In genomic region chr22:27627444-27627833, GRCh38 we compare ENCODE assay signal across 13 cellular contexts.
DNase-seq lines count a peak whose midpoint lies in the region; ATAC-seq, FAIRE-seq and TF ChIP-seq lines count a peak whose summit lies in the region.
"Had no signal": no experiment of that assay in that cellular context is flagged by ENCODE, and none has a peak within 500 bp of the region (broad histone marks: within the 10 kb centered on the region; RNA-seq: fewer than 3 reads in every experiment).

No MANE protein-coding gene starts in this region.

- no peaks in the 10 kb centered on the region for H3K9me2 ChIP-seq in Loucy (replicated peaks; ENCODE audit: low read depth, low read length)

- H3K79me2 ChIP-seq in Loucy (ENCODE audit: insufficient read depth, low read length) (no peaks in the 10 kb centered on the region), keratinocyte (ENCODE audit: control insufficient read depth, insufficient read depth, low read length) (no peaks in the 10 kb centered on the region)

- no peak overlapping the region for H3K4me2 ChIP-seq in Loucy (ENCODE audit: low read depth, low read length, poor library complexity, severe bottlenecking)
- H3K4me2 ChIP-seq in keratinocyte (ENCODE audit: control insufficient read depth, extremely low read depth, insufficient read depth, low read depth, low read length), result no peak overlapping the region

- H2AFZ ChIP-seq in Loucy (ENCODE audit: low read length) (no peak overlapping the region), keratinocyte (ENCODE audit: control insufficient read depth, low read length) (peak overlapping the region; percentile 80)

- H3K36me3 ChIP-seq in Loucy (ENCODE audit: insufficient read depth, low read length) (no peaks in the 10 kb centered on the region), keratinocyte (ENCODE audit: control insufficient read depth in 2 of 2, extremely low read depth in 1 of 2, insufficient read depth in 2 of 2, low read length in 2 of 2) (no peaks in the 10 kb centered on the region)
- H3K36me3 ChIP-seq: left ventricle myocardium inferior, stomach had no signal

- intact Hi-C loops in CD14-positive monocyte (cut with micrococcal nuclease), result no loop called here

- H3K4me3 ChIP-seq in Loucy (ENCODE audit: low read length, poor library complexity, severe bottlenecking) (no peak overlapping the region), keratinocyte (ENCODE audit: control insufficient read depth in 2 of 3, extremely low read depth in 1 of 3, insufficient read depth in 2 of 3, low read depth in 1 of 3, low read length in 3 of 3) (no peak overlapping the region)
- H3K4me3 ChIP-seq: left ventricle myocardium inferior, stomach had no signal

- no peak for ATAC-seq in GM21528 (IDR thresholded peaks at IDR 0.05; ENCODE audit: low FRiP score, unreplicated experiment)

- dilution Hi-C loops in keratinocyte (cut with MboI; ENCODE audit: extremely low pct_ligation_motif_present, low sequenced_read_pairs), result no loop called here

- no peaks in the 10 kb centered on the region for H3K4me1 Mint-ChIP-seq in CD14-positive monocyte

- H3K27me3 Mint-ChIP-seq in CD14-positive monocyte (ENCODE audit: low read depth in 3 of 3), result peaks cover 0 to 3% (median 0%) of the 10 kb centered on the region in 3 donors

- DNase-seq in ELF-1 (ENCODE audit: low read depth, low spot score) (peak; percentile 62), SKM-1 (lab: John Stamatoyannopoulos, UW; ENCODE audit: unreplicated experiment) (peak; percentile 31), keratinocyte (ENCODE audit: low read depth, low spot score) (no peak), T-helper 2 cell (no peak), NCI-H1694 (lab: John Stamatoyannopoulos, UW) (no peak), CD14-positive monocyte (ENCODE audit: low spot score) (no peak)
- DNase-seq: DMS53, KBM-7, left ventricle myocardium inferior, NCI-H526, stomach had no signal

- H3K9me1 ChIP-seq in keratinocyte (ENCODE audit: control insufficient read depth, extremely low read depth, insufficient read depth, low read length), result no peaks in the 10 kb centered on the region

- no peak overlapping the region for H3K27ac Mint-ChIP-seq in CD14-positive monocyte

- no peak for FAIRE-seq in keratinocyte (lab: Jason Lieb, UNC)

- no peak overlapping the region for H3K27ac ChIP-seq in keratinocyte (ENCODE audit: control insufficient read depth, insufficient read depth, low read length)
- H3K27ac ChIP-seq: left ventricle myocardium inferior, stomach had no signal

- H3K36me3 Mint-ChIP-seq in CD14-positive monocyte, result no peaks in the 10 kb centered on the region

- no peak overlapping the region for H3K9ac ChIP-seq in Loucy (ENCODE audit: low read depth, low read length, poor library complexity, severe bottlenecking)
- no peak overlapping the region for H3K9ac ChIP-seq in keratinocyte (ENCODE audit: control insufficient read depth, extremely low read depth, insufficient read depth, low read length)

- peak; percentile 33; the same call in 1 of the 2 replicates for TF ChIP-seq CTCF in Loucy (conservative IDR thresholded peaks at IDR 0.05; ENCODE audit: low read length)
- TF ChIP-seq CTCF in keratinocyte (optimal IDR thresholded peaks at IDR 0.05 in 1 of 3, IDR thresholded peaks at IDR 0.05 in 1 of 3, conservative IDR thresholded peaks at IDR 0.05 in 1 of 3; ENCODE audit: extremely low read depth in 1 of 3, insufficient read depth in 2 of 3, low read length in 3 of 3), result peak in 1 of 3 experiments; percentile 11
- TF ChIP-seq CTCF in CD14-positive monocyte (IDR thresholded peaks at IDR 0.05), result no peak

- H3K9me3 ChIP-seq in Loucy (ENCODE audit: insufficient read depth, low read depth, low read length), result no peaks in the 10 kb centered on the region
- no peaks in the 10 kb centered on the region for H3K9me3 ChIP-seq in keratinocyte (ENCODE audit: control insufficient read depth, low read depth, low read length)
- H3K9me3 ChIP-seq: left ventricle myocardium inferior, stomach had no signal

- no peaks in the 10 kb centered on the region for H3F3A ChIP-seq in Loucy (ENCODE audit: low read depth)

- H3K27me3 ChIP-seq in Loucy (ENCODE audit: insufficient read depth, low read length, poor library complexity, severe bottlenecking) (no peaks in the 10 kb centered on the region), keratinocyte (ENCODE audit: control insufficient read depth, extremely low read depth, insufficient read depth, low read length) (no peaks in the 10 kb centered on the region)

- no peaks in the 10 kb centered on the region for H4K20me1 ChIP-seq in Loucy (ENCODE audit: insufficient read depth, low read length, poor library complexity, severe bottlenecking)
- H4K20me1 ChIP-seq in keratinocyte (ENCODE audit: control insufficient read depth, extremely low read depth, insufficient read depth, low read length), result no peaks in the 10 kb centered on the region

- H3K4me1 ChIP-seq in Loucy (ENCODE audit: insufficient read depth, low read length, poor library complexity, severe bottlenecking) (no peaks in the 10 kb centered on the region), keratinocyte (ENCODE audit: control insufficient read depth, extremely low read depth, insufficient read depth, low read length) (peaks cover 10% of the 10 kb centered on the region)
- H3K4me1 ChIP-seq: stomach had no signal

- H3K4me3 Mint-ChIP-seq in CD14-positive monocyte, result no peak overlapping the region

- H3K9me3 Mint-ChIP-seq in CD14-positive monocyte, result peaks cover 0 to 7% (median 0%) of the 10 kb centered on the region in 7 donors

Comparison
In these comparisons a context has a peak if more than half of its experiments do, and no peak if none do; other contexts are left out.
1. DNase-seq: peak in ELF-1 (single experiment) and SKM-1 (single experiment); none in keratinocyte (single experiment), T-helper 2 cell (0 of 5), NCI-H1694 (single experiment) and CD14-positive monocyte (single experiment).